24 cellular contexts compared by ENCODE assay signal in genomic region chr5:94470802-94471201, GRCh38.
"Had no signal": no experiment of that assay in that cellular context is flagged by ENCODE, and none has a peak within 500 bp of the region (broad histone marks: within the 10 kb centered on the region; RNA-seq: fewer than 3 reads in every experiment).

No MANE protein-coding gene starts in this region.

- H3K27me3 ChIP-seq: adrenal gland, body of pancreas, colonic mucosa, gastrocnemius medialis, left lung, right atrium auricular region, spleen, tibial nerve had no signal

- H3K9me3 ChIP-seq: adrenal gland, body of pancreas, colonic mucosa, gastrocnemius medialis, left lung, lower lobe of right lung, right atrium auricular region, spleen, tibial nerve had no signal

- H3K4me3 Mint-ChIP-seq: activated naive CD8-positive, alpha-beta T cell treated with anti-CD3 and anti-CD28 coated beads for 36 hours; natural killer cell had no signal

- H3K36me3 Mint-ChIP-seq: activated naive CD8-positive, alpha-beta T cell treated with anti-CD3 and anti-CD28 coated beads for 36 hours; natural killer cell had no signal

- H3K36me3 ChIP-seq: adrenal gland, colonic mucosa, gastrocnemius medialis, left lung, lower lobe of right lung, right atrium auricular region had no signal

- H3K4me1 Mint-ChIP-seq: activated naive CD8-positive, alpha-beta T cell treated with anti-CD3 and anti-CD28 coated beads for 36 hours; natural killer cell had no signal

- DNase-seq: activated CD4-positive, alpha-beta T cell treated with anti-CD3 and anti-CD28 coated beads for 48 hours; activated CD4-positive, alpha-beta T cell treated with anti-CD3 and anti-CD28 coated beads, Interleukin-2, amount 50 U/mL, for 48 hours; activated CD8-positive, alpha-beta memory T cell treated with anti-CD3 and anti-CD28 coated beads for 24 hours; activated effector memory CD4-positive, alpha-beta T cell treated with Interleukin-2 at 50 U/mL for 16 hours; activated naive CD4-positive, alpha-beta T cell treated with Interleukin-2 at 50 U/mL for 16 hours; activated naive CD8-positive, alpha-beta T cell treated with anti-CD3 and anti-CD28 coated beads for 36 hours; adrenal gland; aorta; body of pancreas; cerebellar nuclear complex; colonic mucosa; effector CD8-positive, alpha-beta T cell; erythroblast; gastrocnemius medialis; glutamatergic neuron; left lung; lower lobe of right lung; mesendoderm; natural killer cell; spleen; stimulated activated naive CD4-positive, alpha-beta T cell had no signal

- H3K4me3 ChIP-seq: adrenal gland, body of pancreas, colonic mucosa, gastrocnemius medialis, left lung, lower lobe of right lung, right atrium auricular region, spleen, tibial nerve had no signal

- H3K27ac Mint-ChIP-seq: activated naive CD8-positive, alpha-beta T cell treated with anti-CD3 and anti-CD28 coated beads for 36 hours; natural killer cell had no signal

- H3K4me1 ChIP-seq: adrenal gland, body of pancreas, colonic mucosa, gastrocnemius medialis, left lung, lower lobe of right lung, right atrium auricular region, spleen had no signal

- H3K9me3 Mint-ChIP-seq: activated naive CD8-positive, alpha-beta T cell treated with anti-CD3 and anti-CD28 coated beads for 36 hours; natural killer cell had no signal

- H3K27me3 Mint-ChIP-seq: activated naive CD8-positive, alpha-beta T cell treated with anti-CD3 and anti-CD28 coated beads for 36 hours had no signal

- H3K27ac ChIP-seq: adrenal gland, body of pancreas, colonic mucosa, gastrocnemius medialis, left lung, lower lobe of right lung, right atrium auricular region, spleen had no signal

- ATAC-seq: activated CD4-positive, CD25-positive, alpha-beta regulatory T cell treated with anti-CD3 and anti-CD28 coated beads, Interleukin-2, amount 50 U/mL, for 24 hours; body of pancreas; gastrocnemius medialis; left lung; lower lobe of right lung; natural killer cell had no signal
